9 cellular contexts compared by ENCODE assay signal in genomic region chr15:40338921-40339620, GRCh38. TPM values are rescaled to one million over a fixed set of nuclear protein-coding genes. Genes with fewer than 3 reads are reported as not detected.
A peak's percentile ranks its signal among the peaks of the same experiment; 100 is the strongest.
DNase-seq lines count a peak whose midpoint lies in the region; ATAC-seq and TF ChIP-seq lines count a peak whose summit lies in the region.
"Had no signal": no experiment of that assay in that cellular context is flagged by ENCODE, and none has a peak within 500 bp of the region (broad histone marks: within the 10 kb centered on the region; RNA-seq: fewer than 3 reads in every experiment).

No MANE protein-coding gene starts in this region.

- H2AFZ ChIP-seq in smooth muscle cell (ENCODE audit: low read depth) (no peak overlapping the region), GM23338 (no peak overlapping the region)

- 74% methylated on average over 11 of the region's 11 CpGs for WGBS in smooth muscle cell (ENCODE audit: low lambda C conversion rate)

- H3K27me3 ChIP-seq in smooth muscle cell (ENCODE audit: low read depth) (no peaks in the 10 kb centered on the region), GM23338 (ENCODE audit: insufficient read depth) (no peaks in the 10 kb centered on the region)

- BruUV-seq in MCF 10A (replicated peaks; lab: Mats Ljungman, UMichigan), result TSS peak; percentile 22

- H3K4me1 ChIP-seq in HEK293 (ENCODE audit: control insufficient read depth, insufficient read depth, low read length), result peaks cover 10% of the 10 kb centered on the region
- H3K4me1 ChIP-seq in smooth muscle cell (ENCODE audit: low read depth), result peaks cover 41% of the 10 kb centered on the region
- peaks cover 4% of the 10 kb centered on the region; the same call in 1 of the 2 replicates for H3K4me1 ChIP-seq in GM23338 (ENCODE audit: insufficient read depth)

- H3K9me3 Mint-ChIP-seq in MCF 10A (ENCODE audit: unreplicated experiment) (no peaks in the 10 kb centered on the region), GM23338 (no peaks in the 10 kb centered on the region), WTC11 (no peaks in the 10 kb centered on the region)

- peak overlapping the region; percentile 83 for H3K9ac ChIP-seq in smooth muscle cell (ENCODE audit: low read depth)

- CTCF ChIA-PET in HEK293 (lab: Yijun Ruan, JAX), result interaction anchor here (0.5 to 7.1 kb wide), 20 partner anchors 12 to 509 kb away, joined by 3 to 82 read pairs (median 4); partner anchors contain the start of gene INAFM2
- CTCF ChIA-PET in MCF 10A (lab: Yijun Ruan, JAX), result interaction anchor here (0.6 to 12.1 kb wide), 27 partner anchors 11 to 346 kb away, joined by 3 to 179 read pairs (median 5); partner anchors contain the start of genes ANKRD63, DISP2, INAFM2 and PAK6
- CTCF ChIA-PET in WTC11 (lab: Charles Lee), result interaction anchor here (1.1 to 9.6 kb wide), 32 partner anchors 11 to 160 kb away, joined by 3 to 264 read pairs (median 14); partner anchors contain the start of genes ANKRD63, BAHD1, DISP2 and INAFM2

- no peaks in the 10 kb centered on the region for H3K36me3 ChIP-seq in HEK293 (ENCODE audit: control insufficient read depth in 2 of 2, insufficient read depth in 1 of 2, low read length in 2 of 2)
- no peaks in the 10 kb centered on the region for H3K36me3 ChIP-seq in smooth muscle cell (ENCODE audit: low read depth)
- H3K36me3 ChIP-seq in GM23338 (ENCODE audit: insufficient read depth), result no peaks in the 10 kb centered on the region

- no peak for ATAC-seq in GM23338
- ATAC-seq in HG03039 (IDR thresholded peaks at IDR 0.05; ENCODE audit: unreplicated experiment), result no peak
- ATAC-seq in WTC11, result no peak

- H3K4me3 ChIP-seq in HEK293 (ENCODE audit: low read depth, low read length) (no peak overlapping the region), smooth muscle cell (no peak overlapping the region), GM23338 (no peak overlapping the region)

- H3K27ac ChIP-seq in HEK293 (ENCODE audit: extremely low read depth, low read depth, low read length) (peak overlapping the region; percentile 84; the same call in 1 of the 2 replicates), smooth muscle cell (ENCODE audit: low read depth) (peak overlapping the region; percentile 98), GM23338 (ENCODE audit: low read depth) (no peak overlapping the region)

- no peaks in the 10 kb centered on the region for H3K9me2 ChIP-seq in GM23338 (ENCODE audit: insufficient read depth)

- POLR2A ChIA-PET in HEK293 (lab: Yijun Ruan, JAX), result interaction anchor here (0.9 to 1.7 kb wide), 3 partner anchors 12 to 16 kb away, joined by 3 read pairs; no protein-coding TSS in a partner anchor
- POLR2A ChIA-PET in MCF 10A (lab: Yijun Ruan, JAX), result interaction anchor here (0.7 to 6.2 kb wide), 9 partner anchors 8 to 300 kb away, joined by 3 to 62 read pairs (median 7); partner anchors contain the start of genes INAFM2 and SRP14
- POLR2A ChIA-PET in WTC11 (lab: Charles Lee), result interaction anchor here (1.3 to 1.8 kb wide), 3 partner anchors 16 to 83 kb away, joined by 3 to 6 read pairs (median 4); partner anchors contain the start of gene INAFM2

- H3K27me3 Mint-ChIP-seq in MCF 10A (ENCODE audit: insufficient read depth, unreplicated experiment) (no peaks in the 10 kb centered on the region), GM23338 (ENCODE audit: insufficient read depth, low read depth, poor library complexity) (peaks cover 19% of the 10 kb centered on the region), WTC11 (ENCODE audit: low read depth) (peaks cover 5% of the 10 kb centered on the region)

- DNase-seq in MCF 10A (ENCODE audit: unreplicated experiment) (peak; percentile 71), iris pigment epithelial cell (ENCODE audit: low read depth) (peak; percentile 83), smooth muscle cell (lab: John Stamatoyannopoulos, UW; ENCODE audit: unreplicated experiment) (peak; percentile 9), GM23338 (ENCODE audit: low spot score) (no peak), NCI-H82 treated with DMSO at 0.1 percent for 48 hours (lab: John Stamatoyannopoulos, UW; ENCODE audit: unreplicated experiment) (no peak), WTC11 (ENCODE audit: low spot score) (no peak)
- DNase-seq: activated naive CD4-positive, alpha-beta T cell had no signal

- H4K20me1 ChIP-seq in smooth muscle cell (ENCODE audit: low read depth), result no peaks in the 10 kb centered on the region
- H4K20me1 ChIP-seq in GM23338 (replicated peaks; ENCODE audit: insufficient read depth), result no peaks in the 10 kb centered on the region

- H3F3A ChIP-seq in smooth muscle cell (ENCODE audit: low read depth) (peaks cover 40% of the 10 kb centered on the region), GM23338 (replicated peaks; ENCODE audit: low read depth) (0 out of 2 replicates have a peak, but pooled peaks cover 2% of the 10 kb centered on the region)

- intact Hi-C loops in MCF 10A (cut with micrococcal nuclease), result loop anchor here (1.0 kb wide), 2 partner anchors 18 to 60 kb away; no protein-coding TSS in a partner anchor

- peak overlapping the region; percentile 79 for H3K4me3 Mint-ChIP-seq in MCF 10A (ENCODE audit: unreplicated experiment)
- H3K4me3 Mint-ChIP-seq in GM23338, result no peak overlapping the region
- H3K4me3 Mint-ChIP-seq in WTC11, result no peak overlapping the region

- H3K4me2 ChIP-seq in smooth muscle cell, result peak overlapping the region; percentile 80
- no peak overlapping the region for H3K4me2 ChIP-seq in GM23338

- peak overlapping the region; percentile 79 for H3K27ac Mint-ChIP-seq in MCF 10A (ENCODE audit: low read depth, unreplicated experiment)
- H3K27ac Mint-ChIP-seq in GM23338, result no peak overlapping the region
- no peak overlapping the region for H3K27ac Mint-ChIP-seq in WTC11

- H3K36me3 Mint-ChIP-seq in MCF 10A (ENCODE audit: insufficient read depth, unreplicated experiment), result peaks cover 14% of the 10 kb centered on the region
- H3K36me3 Mint-ChIP-seq in GM23338 (ENCODE audit: low read depth), result no peaks in the 10 kb centered on the region; the same call in 2 of the 3 replicates
- H3K36me3 Mint-ChIP-seq in WTC11, result no peaks in the 10 kb centered on the region

- H3K9me3 ChIP-seq in HEK293 (ENCODE audit: control insufficient read depth, insufficient read depth, low read depth, low read length) (no peaks in the 10 kb centered on the region), smooth muscle cell (replicated peaks; ENCODE audit: low read depth) (no peaks in the 10 kb centered on the region)

- TF ChIP-seq CTCF in HEK293 (tag by site-specific recombination; IDR thresholded peaks at IDR 0.05), result no peak
- TF ChIP-seq CTCF in MCF 10A (IDR thresholded peaks at IDR 0.05; ENCODE audit: unreplicated experiment), result no peak
- TF ChIP-seq CTCF in smooth muscle cell (IDR thresholded peaks at IDR 0.05; ENCODE audit: borderline replicate concordance, insufficient read depth, poor library complexity, severe bottlenecking), result no peak
- no peak for TF ChIP-seq CTCF in GM23338 (conservative IDR thresholded peaks at IDR 0.05; ENCODE audit: low read depth in 2 of 2)
- TF ChIP-seq CTCF in WTC11 (IDR thresholded peaks at IDR 0.05), result no peak

- peaks cover 47% of the 10 kb centered on the region for H3K4me1 Mint-ChIP-seq in MCF 10A (ENCODE audit: insufficient read depth, unreplicated experiment)
- peaks cover 47% of the 10 kb centered on the region for H3K4me1 Mint-ChIP-seq in GM23338
- H3K4me1 Mint-ChIP-seq in WTC11, result peaks cover 42% of the 10 kb centered on the region

- H3K79me2 ChIP-seq in smooth muscle cell (ENCODE audit: low read depth), result no peaks in the 10 kb centered on the region
- H3K79me2 ChIP-seq in GM23338 (replicated peaks; ENCODE audit: insufficient read depth), result no peaks in the 10 kb centered on the region

TF ChIP-seq in HEK293, 187 proteins besides CTCF, POLR2A, EP300 and RAD21:
- TF ChIP-seq GLIS1 (tag by site-specific recombination; IDR thresholded peaks at IDR 0.05), result peak; percentile 57
- no peak for TF ChIP-seq MYNN (tag by site-specific recombination; IDR thresholded peaks at IDR 0.05; ENCODE audit: borderline replicate concordance)

TF ChIP-seq in WTC11, 78 proteins besides CTCF, POLR2A, EP300 and RAD21 (continues in another document):
- TF ChIP-seq, protein P1, sequence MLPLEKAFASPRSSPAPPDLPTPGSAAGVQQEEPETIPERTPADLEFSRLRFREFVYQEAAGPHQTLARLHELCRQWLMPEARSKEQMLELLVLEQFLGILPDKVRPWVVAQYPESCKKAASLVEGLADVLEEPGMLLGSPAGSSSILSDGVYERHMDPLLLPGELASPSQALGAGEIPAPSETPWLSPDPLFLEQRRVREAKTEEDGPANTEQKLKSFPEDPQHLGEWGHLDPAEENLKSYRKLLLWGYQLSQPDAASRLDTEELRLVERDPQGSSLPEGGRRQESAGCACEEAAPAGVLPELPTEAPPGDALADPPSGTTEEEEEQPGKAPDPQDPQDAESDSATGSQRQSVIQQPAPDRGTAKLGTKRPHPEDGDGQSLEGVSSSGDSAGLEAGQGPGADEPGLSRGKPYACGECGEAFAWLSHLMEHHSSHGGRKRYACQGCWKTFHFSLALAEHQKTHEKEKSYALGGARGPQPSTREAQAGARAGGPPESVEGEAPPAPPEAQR (CRISPR knock-in tag; IDR thresholded peaks at IDR 0.05), result no peak

RNA-seq across cellular contexts. Expression of gene CCDC9B, which starts 1.7 kb away (rescaled TPM):
- total RNA-seq in MCF 10A (2022) (36.0 and 45.3 TPM in 2 replicates), smooth muscle cell (2.2 and 3.8 TPM in 2 replicates), WTC11 (2021) (1.4 to 1.8 TPM (median 1.8 TPM) in 3 replicates)
- polyA plus RNA-seq in smooth muscle cell (0.97 and 4.7 TPM in 2 replicates), GM23338 (2016; fragmentation: Nextera tagmentation; extraction: Ambion mirVana) (0.18 and 0.23 TPM in 2 replicates)
- 0.97 and 1.2 TPM in 2 replicates for total RNA-seq in GM23338 (2014; rRNA removed; shearing (Covaris generic))

RNA-seq across cellular contexts. Expression of gene PHGR1, which starts 11.8 kb away (rescaled TPM):
- total RNA-seq in MCF 10A (2022) (not detected in 2 replicates), smooth muscle cell (not detected in 2 replicates), WTC11 (2021) (not detected in 3 replicates)
- polyA plus RNA-seq in smooth muscle cell (0.48 TPM in 1 of 2 replicates, not detected in the other), GM23338 (2016; fragmentation: Nextera tagmentation; extraction: Ambion mirVana) (not detected in 2 replicates)
- total RNA-seq in GM23338 (2014; rRNA removed; shearing (Covaris generic)), result not detected in 2 replicates

RNA-seq across cellular contexts. Expression of gene INAFM2, which starts 15.6 kb away (rescaled TPM):
- total RNA-seq in MCF 10A (2022) (14.9 and 15.7 TPM in 2 replicates), smooth muscle cell (28.1 and 30.4 TPM in 2 replicates), WTC11 (2021) (28.2 to 34.2 TPM (median 30.3 TPM) in 3 replicates)
- polyA plus RNA-seq in smooth muscle cell (23.9 and 48.6 TPM in 2 replicates), GM23338 (2016; fragmentation: Nextera tagmentation; extraction: Ambion mirVana) (18.1 and 20.0 TPM in 2 replicates)
- 32.7 and 33.0 TPM in 2 replicates for total RNA-seq in GM23338 (2014; rRNA removed; shearing (Covaris generic))

RNA-seq across cellular contexts. Expression of gene DISP2, which starts 18.9 kb away (rescaled TPM):
- total RNA-seq in MCF 10A (2022) (1.8 and 2.1 TPM in 2 replicates), smooth muscle cell (0.04 and 0.58 TPM in 2 replicates), WTC11 (2021) (1.0 to 3.5 TPM (median 1.9 TPM) in 3 replicates)
- polyA plus RNA-seq in smooth muscle cell (0.46 and 0.90 TPM in 2 replicates), GM23338 (2016; fragmentation: Nextera tagmentation; extraction: Ambion mirVana) (2.2 and 2.5 TPM in 2 replicates)
- total RNA-seq in GM23338 (2014; rRNA removed; shearing (Covaris generic)), result 1.0 and 1.3 TPM in 2 replicates

RNA-seq across cellular contexts. Expression of gene PLCB2, which starts 31.3 kb away (rescaled TPM):
- total RNA-seq in MCF 10A (2022) (0.15 and 0.84 TPM in 2 replicates), smooth muscle cell (1.5 and 3.9 TPM in 2 replicates), WTC11 (2021) (14.2 to 18.5 TPM (median 15.2 TPM) in 3 replicates)
- polyA plus RNA-seq in smooth muscle cell (1.9 TPM in 1 of 2 replicates, not detected in the other), GM23338 (2016; fragmentation: Nextera tagmentation; extraction: Ambion mirVana) (7.5 and 9.5 TPM in 2 replicates)
- total RNA-seq in GM23338 (2014; rRNA removed; shearing (Covaris generic)), result 8.5 and 13.8 TPM in 2 replicates

Comparison
In these comparisons a context has a peak if more than half of its experiments do, and no peak if none do; other contexts are left out.
1. DNase-seq: peak in MCF 10A (single experiment), iris pigment epithelial cell (single experiment) and smooth muscle cell (single experiment); none in GM23338 (single experiment), NCI-H82 treated with DMSO at 0.1 percent for 48 hours (single experiment) and WTC11 (single experiment).